In genomic region chr2:201183835-201184234, GRCh38 we compare ENCODE assay signal across 9 cellular contexts. TPM values are rescaled to one million over a fixed set of nuclear protein-coding genes. Genes with fewer than 3 reads are reported as not detected.
DNase-seq lines count a peak whose midpoint lies in the region; ATAC-seq and TF ChIP-seq lines count a peak whose summit lies in the region.
"Not testable (repeated sequence)": the region's sequence is repeated elsewhere in the genome, so short reads cannot be mapped to it uniquely, and the experiment has no call there.
"Had no signal": no experiment of that assay in that cellular context is flagged by ENCODE, and none has a peak within 500 bp of the region (broad histone marks: within the 10 kb centered on the region; RNA-seq: fewer than 3 reads in every experiment).

No MANE protein-coding gene starts in this region.

- not testable (repeated sequence) for H3K27me3 ChIP-seq in CD4-positive, alpha-beta T cell (ENCODE audit: control insufficient read depth, insufficient read depth, low read length); Karpas-422 (ENCODE audit: low read length); effector memory CD4-positive, alpha-beta T cell (replicated peaks; ENCODE audit: control insufficient read depth, insufficient read depth, low read length, poor library complexity, severe bottlenecking); right atrium auricular region; stomach

- not testable (repeated sequence) for H3K9me3 Mint-ChIP-seq in CD4-positive, alpha-beta T cell; T-helper 2 cell treated with Interferon-gamma antibody and Interleukin-4, amounts not matched to agents 5 μg/mL and 100 μg/mL, for 36 hours; activated naive CD4-positive, alpha-beta T cell treated with anti-CD3 and anti-CD28 coated beads for 36 hours; naive thymus-derived CD8-positive, alpha-beta T cell

- H3K4me3 Mint-ChIP-seq in CD4-positive, alpha-beta T cell, result peak overlapping the region; percentile 90
- peak overlapping the region; percentile 98 for H3K4me3 Mint-ChIP-seq in T-helper 2 cell treated with Interferon-gamma antibody and Interleukin-4, amounts not matched to agents 5 μg/mL and 100 μg/mL, for 36 hours
- H3K4me3 Mint-ChIP-seq in activated naive CD4-positive, alpha-beta T cell treated with anti-CD3 and anti-CD28 coated beads for 36 hours, result peak overlapping the region; percentile 97
- H3K4me3 Mint-ChIP-seq in naive thymus-derived CD8-positive, alpha-beta T cell, result peak overlapping the region; percentile 94 to 99 (median 98)

- H3K4me2 ChIP-seq in Karpas-422 (ENCODE audit: low read depth, low read length, poor library complexity, severe bottlenecking), result peak overlapping the region; percentile 55

- H3K9me3 ChIP-seq in CD4-positive, alpha-beta T cell (ENCODE audit: control insufficient read depth, low read length); Karpas-422 (ENCODE audit: low read length); effector memory CD4-positive, alpha-beta T cell (ENCODE audit: control insufficient read depth, low read length); right atrium auricular region; stomach: not testable (repeated sequence)

- H3K9me2 ChIP-seq in Karpas-422 (replicated peaks; ENCODE audit: insufficient read depth, low read length), result not testable (repeated sequence)

- peak overlapping the region; percentile 91 for H3K27ac Mint-ChIP-seq in CD4-positive, alpha-beta T cell
- H3K27ac Mint-ChIP-seq in T-helper 2 cell treated with Interferon-gamma antibody and Interleukin-4, amounts not matched to agents 5 μg/mL and 100 μg/mL, for 36 hours, result peak overlapping the region; percentile 78
- peak overlapping the region; percentile 96 for H3K27ac Mint-ChIP-seq in activated naive CD4-positive, alpha-beta T cell treated with anti-CD3 and anti-CD28 coated beads for 36 hours
- H3K27ac Mint-ChIP-seq in naive thymus-derived CD8-positive, alpha-beta T cell, result peak overlapping the region; percentile 85 to 97 (median 95)

- not testable (repeated sequence) for H3K4me3 ChIP-seq in Karpas-422 (ENCODE audit: low read length)
- peak overlapping the region; percentile 83 for H3K4me3 ChIP-seq in effector memory CD4-positive, alpha-beta T cell (ENCODE audit: insufficient read depth, low read depth, low read length, poor library complexity, severe bottlenecking)
- H3K4me3 ChIP-seq in right atrium auricular region (peak overlapping the region; percentile 38 to 52), stomach (peak overlapping the region; percentile 30 to 58 (median 48))

- not testable (repeated sequence) for H3K27me3 Mint-ChIP-seq in CD4-positive, alpha-beta T cell; T-helper 2 cell treated with Interferon-gamma antibody and Interleukin-4, amounts not matched to agents 5 μg/mL and 100 μg/mL, for 36 hours (ENCODE audit: low read depth); activated naive CD4-positive, alpha-beta T cell treated with anti-CD3 and anti-CD28 coated beads for 36 hours (ENCODE audit: low read depth); naive thymus-derived CD8-positive, alpha-beta T cell

- WGBS in stomach, 5 donors, result 15 to 35% (median 22%) methylated on average over 5 of the region's 5 CpGs

- not testable (repeated sequence) for H3K79me2 ChIP-seq in Karpas-422 (ENCODE audit: low read length)

- H3K36me3 ChIP-seq in Karpas-422 (ENCODE audit: insufficient read depth, low read length); right atrium auricular region: not testable (repeated sequence)
- peaks cover 14% of the 10 kb centered on the region for H3K36me3 ChIP-seq in effector memory CD4-positive, alpha-beta T cell (ENCODE audit: control insufficient read depth, insufficient read depth, low read length)
- peaks cover 0 to 19% (median 10%) of the 10 kb centered on the region in 4 donors for H3K36me3 ChIP-seq in stomach

- not testable (repeated sequence) for H2AFZ ChIP-seq in Karpas-422 (ENCODE audit: low read length)

- not testable (repeated sequence) for H3K9ac ChIP-seq in Karpas-422 (ENCODE audit: low read length)

- not testable (repeated sequence) for TF ChIP-seq CTCF in CD4-positive, alpha-beta T cell (IDR thresholded peaks at IDR 0.05); right atrium auricular region (IDR thresholded peaks at IDR 0.05); stomach (IDR thresholded peaks at IDR 0.05)

- POLR2A ChIA-PET in CD4-positive, alpha-beta T cell (lab: Charles Lee), result interaction anchor here (1.1 to 3.3 kb wide), 8 partner anchors 8 to 265 kb away, joined by 3 to 120 read pairs (median 9); partner anchors contain the start of gene CASP8
- POLR2A ChIA-PET in naive thymus-derived CD8-positive, alpha-beta T cell (lab: Charles Lee), result interaction anchor here (1.1 to 4.7 kb wide), 7 partner anchors 27 to 321 kb away, joined by 3 to 88 read pairs (median 7); partner anchors contain the start of genes CASP8 and CFLAR

- peaks cover 53% of the 10 kb centered on the region for H3K4me1 Mint-ChIP-seq in CD4-positive, alpha-beta T cell (ENCODE audit: low read depth)
- H3K4me1 Mint-ChIP-seq in T-helper 2 cell treated with Interferon-gamma antibody and Interleukin-4, amounts not matched to agents 5 μg/mL and 100 μg/mL, for 36 hours (ENCODE audit: low read depth), result peaks cover 49% of the 10 kb centered on the region
- H3K4me1 Mint-ChIP-seq in activated naive CD4-positive, alpha-beta T cell treated with anti-CD3 and anti-CD28 coated beads for 36 hours (ENCODE audit: low read depth), result peaks cover 47% of the 10 kb centered on the region
- H3K4me1 Mint-ChIP-seq in naive thymus-derived CD8-positive, alpha-beta T cell, result peaks cover 20 to 57% (median 46%) of the 10 kb centered on the region in 4 donors

- H3K27ac ChIP-seq in CD4-positive, alpha-beta T cell (ENCODE audit: low read depth, low read length), result peak overlapping the region; percentile 50
- H3K27ac ChIP-seq in Karpas-422 (ENCODE audit: low read length), result not testable (repeated sequence)
- peak overlapping the region; percentile 88 for H3K27ac ChIP-seq in effector memory CD4-positive, alpha-beta T cell (ENCODE audit: insufficient read depth, low read length, poor library complexity, severe bottlenecking)
- H3K27ac ChIP-seq in right atrium auricular region (peak overlapping the region; percentile 7 to 59), stomach (peak overlapping the region in 4 of 5 donors; percentile 71 to 83 (median 79))

- H3K4me1 ChIP-seq in Karpas-422 (ENCODE audit: low read length) (peaks cover 22% of the 10 kb centered on the region), stomach (peaks cover 12 to 39% (median 24%) of the 10 kb centered on the region in 4 donors)
- peaks cover 26% of the 10 kb centered on the region for H3K4me1 ChIP-seq in effector memory CD4-positive, alpha-beta T cell (ENCODE audit: control insufficient read depth, insufficient read depth, low read length, poor library complexity, severe bottlenecking)
- H3K4me1 ChIP-seq in right atrium auricular region, result not testable (repeated sequence)

- not testable (repeated sequence) for DNase-seq in CD4-positive, alpha-beta T cell; T-helper 2 cell treated with Interferon-gamma antibody and Interleukin-4, amounts not matched to agents 5 μg/mL and 100 μg/mL, for 36 hours (ENCODE audit: low spot score); effector memory CD4-positive, alpha-beta T cell; right atrium auricular region (ENCODE audit: low spot score); naive thymus-derived CD8-positive, alpha-beta T cell
- DNase-seq in Karpas-422, result peak; percentile 40
- DNase-seq in activated naive CD4-positive, alpha-beta T cell treated with anti-CD3 and anti-CD28 coated beads for 36 hours, result peak; percentile 46
- peak; percentile 50 for DNase-seq in stomach

- not testable (repeated sequence) for TF ChIP-seq EP300 in stomach (IDR thresholded peaks at IDR 0.05)

- ATAC-seq in CD4-positive, alpha-beta T cell (ENCODE audit: poor library complexity), result not testable (repeated sequence)
- ATAC-seq in naive thymus-derived CD8-positive, alpha-beta T cell, result peak in 1 of 2 donors; percentile 10

- TF ChIP-seq POLR2A in stomach (IDR thresholded peaks at IDR 0.05), result not testable (repeated sequence)

- CTCF ChIA-PET in CD4-positive, alpha-beta T cell (lab: Charles Lee), result interaction anchor here (1.1 to 2.7 kb wide), 10 partner anchors 10 to 221 kb away, joined by 3 to 105 read pairs (median 8); partner anchors contain the start of genes CFLAR and ORC2
- CTCF ChIA-PET in activated naive CD4-positive, alpha-beta T cell treated with anti-CD3 and anti-CD28 coated beads for 36 hours (lab: Charles Lee), result interaction anchor here (1.2 to 4.4 kb wide), 12 partner anchors 8 to 283 kb away, joined by 4 to 182 read pairs (median 10); partner anchors contain the start of gene CASP8

- H3K36me3 Mint-ChIP-seq in CD4-positive, alpha-beta T cell (ENCODE audit: low read depth), result peaks cover 48% of the 10 kb centered on the region
- peaks cover 48% of the 10 kb centered on the region for H3K36me3 Mint-ChIP-seq in T-helper 2 cell treated with Interferon-gamma antibody and Interleukin-4, amounts not matched to agents 5 μg/mL and 100 μg/mL, for 36 hours (ENCODE audit: low read depth)
- H3K36me3 Mint-ChIP-seq in activated naive CD4-positive, alpha-beta T cell treated with anti-CD3 and anti-CD28 coated beads for 36 hours (ENCODE audit: low read depth), result peaks cover 29% of the 10 kb centered on the region
- H3K36me3 Mint-ChIP-seq in naive thymus-derived CD8-positive, alpha-beta T cell, result peaks cover 4 to 31% (median 19%) of the 10 kb centered on the region in 3 donors

- intact Hi-C loops in CD4-positive, alpha-beta T cell (cut with DNase I, micrococcal nuclease), result loop anchor here (1.0 to 5.0 kb wide), 7 partner anchors 7 to 993 kb away; partner anchors contain the start of gene ORC2 (in 1 of the 2)
- intact Hi-C loops in activated naive CD4-positive, alpha-beta T cell treated with anti-CD3 and anti-CD28 coated beads for 36 hours (cut with micrococcal nuclease), result loop anchor here (1.0 to 10.0 kb wide), 12 partner anchors 10 to 991 kb away; partner anchors contain the start of genes ALS2, BZW1, ORC2 and STRADB
- intact Hi-C loops in stomach (cut with DNase I; ENCODE audit: low total_unique reads), result not testable (repeated sequence)

- not testable (repeated sequence) for H4K20me1 ChIP-seq in Karpas-422 (ENCODE audit: insufficient read depth, low read depth, low read length)

RNA-seq across cellular contexts. Expression of gene CASP10, which starts 0.9 kb away (rescaled TPM):
- total RNA-seq in CD4-positive, alpha-beta T cell, result 10 to 100 TPM; 12.6 to 13.7 TPM
- total RNA-seq in Karpas-422 (2014; rRNA removed; shearing (Covaris generic); ENCODE audit: low replicate concordance), result 0.48 and 5.2 TPM in 2 replicates
- 10 to 100 TPM; 22.0 to 22.1 TPM for total RNA-seq in activated naive CD4-positive, alpha-beta T cell treated with anti-CD3 and anti-CD28 coated beads for 36 hours
- total RNA-seq in right atrium auricular region, result 1 to 10 TPM; 3.5 to 6.8 TPM
- total RNA-seq in naive thymus-derived CD8-positive, alpha-beta T cell, result 10 to 100 TPM; 47.2 to 48.1 TPM
- 10 to 100 TPM in 2 of 3 donors, 1 to 10 TPM in 1; 8.6 to 17.5 (median 14.6) TPM for polyA plus RNA-seq in naive thymus-derived CD8-positive, alpha-beta T cell
- 10 to 100 TPM in 4 of 5 donors, 1 to 10 TPM in 1; 2.6 to 34.9 (median 16.5) TPM for total RNA-seq in stomach
- 1 to 10 TPM; 4.7 to 8.1 (median 4.9) TPM for polyA plus RNA-seq in stomach
- polyA plus RNA-seq: neural cell had no signal
